Comparison of ENCODE assay signal across 1 cellular context in the genomic region with DNA sequence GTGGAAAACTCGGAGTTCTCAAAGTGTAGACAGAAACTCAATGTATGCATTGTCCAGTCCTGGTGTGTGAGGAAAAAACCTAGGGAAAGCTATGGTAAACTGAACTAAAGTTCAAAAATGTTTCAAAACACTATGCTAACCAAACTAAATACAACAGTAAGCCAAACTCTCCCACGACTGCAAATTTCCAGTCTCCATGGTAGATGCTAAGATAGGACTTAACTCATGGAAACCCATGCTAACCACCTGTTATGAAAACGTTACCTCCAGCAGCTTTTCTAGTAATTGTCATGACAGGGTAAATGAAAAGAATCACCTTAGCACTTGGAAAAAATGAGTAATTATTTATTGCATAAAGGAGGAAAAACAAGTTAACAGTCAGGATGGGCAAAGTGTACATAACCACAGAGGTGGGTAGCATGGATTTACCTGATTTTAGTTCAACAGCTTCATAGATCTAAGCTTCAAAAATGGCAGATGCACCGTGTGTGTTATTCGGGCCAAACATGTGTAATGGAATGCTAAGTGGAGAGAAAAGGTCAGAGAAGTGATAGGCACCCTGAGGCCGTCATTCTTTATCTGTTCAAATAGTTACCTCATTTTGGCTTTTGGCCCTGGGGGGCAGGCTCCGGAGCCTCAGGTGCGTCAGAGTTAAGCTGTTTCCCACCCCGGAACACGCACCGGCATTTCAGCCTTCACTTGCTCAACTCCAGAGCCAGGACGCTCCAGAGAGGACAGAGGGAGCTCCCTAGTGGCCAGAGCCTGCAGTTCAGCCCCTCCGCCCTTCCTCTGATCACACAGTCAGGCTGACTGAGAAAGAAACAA.
TF ChIP-seq lines count a peak whose summit lies in the region.

No MANE protein-coding gene starts in this region.

TF ChIP-seq in HepG2, 621 proteins besides CTCF, POLR2A, EP300 and RAD21 (continued from another document and continues in another):
- TF ChIP-seq CENPT (CRISPR knock-in tag; IDR thresholded peaks at IDR 0.05; ENCODE audit: low read depth) (no peak), KDM5B (CRISPR knock-in tag; IDR thresholded peaks at IDR 0.05; ENCODE audit: borderline replicate concordance) (peak; percentile 80; the same call in 1 of the 2 replicates), ZFYVE20 (CRISPR knock-in tag; IDR thresholded peaks at IDR 0.05; ENCODE audit: borderline replicate concordance, low read depth) (no peak), RFX5 (IDR thresholded peaks at IDR 0.05; ENCODE audit: low read depth, low read length) (no peak), TBP (CRISPR knock-in tag; IDR thresholded peaks at IDR 0.05) (no peak), CCDC6 (CRISPR knock-in tag; IDR thresholded peaks at IDR 0.05) (no peak), ZNF180 (CRISPR knock-in tag; IDR thresholded peaks at IDR 0.05; ENCODE audit: borderline replicate concordance, low read depth) (no peak), MAFG (CRISPR knock-in tag; IDR thresholded peaks at IDR 0.05) (no peak), ZNF24 (IDR thresholded peaks at IDR 0.05) (peak; percentile 67; the same call in 1 of the 2 replicates), HNRNPUL1 (IDR thresholded peaks at IDR 0.05; ENCODE audit: low read depth, low read length) (no peak), SP4 (CRISPR knock-in tag; IDR thresholded peaks at IDR 0.05) (peak; percentile 77; the same call in 1 of the 2 replicates), FOXJ3 (CRISPR knock-in tag; IDR thresholded peaks at IDR 0.05; ENCODE audit: borderline replicate concordance) (peak; percentile 83; the same call in 1 of the 2 replicates), SUZ12 (IDR thresholded peaks at IDR 0.05; ENCODE audit: low read depth, low read length) (no peak), ARID2 (CRISPR knock-in tag; IDR thresholded peaks at IDR 0.05; ENCODE audit: borderline replicate concordance) (no peak), NR2F6 (IDR thresholded peaks at IDR 0.05) (peak; percentile 35; the same call in 1 of the 2 replicates), NR2F6 (CRISPR knock-in tag; IDR thresholded peaks at IDR 0.05) (no peak; the same call in none of the 2 replicates), ZBTB42 (CRISPR knock-in tag; IDR thresholded peaks at IDR 0.05) (no peak), ATF7-NPFF (CRISPR knock-in tag; IDR thresholded peaks at IDR 0.05; ENCODE audit: low read depth) (0 out of 2 replicates have a peak, but pooled peaks have one; percentile 56), REXO4 (CRISPR knock-in tag; IDR thresholded peaks at IDR 0.05; ENCODE audit: borderline replicate concordance) (no peak), RELA (CRISPR knock-in tag; IDR thresholded peaks at IDR 0.05) (no peak), ZNF781 (CRISPR knock-in tag; IDR thresholded peaks at IDR 0.05; ENCODE audit: borderline replicate concordance, not compliant biosample characterization) (peak; percentile 29), NAIF1 (CRISPR knock-in tag; IDR thresholded peaks at IDR 0.05; ENCODE audit: borderline replicate concordance) (no peak), ZNF768 (CRISPR knock-in tag; IDR thresholded peaks at IDR 0.05) (peak; percentile 72; the same call in 1 of the 2 replicates), XRCC5 (optimal IDR thresholded peaks at IDR 0.05; ENCODE audit: low read length) (peak; percentile 99), MBNL3 (CRISPR knock-in tag; conservative IDR thresholded peaks at IDR 0.05) (no peak), GABPA (IDR thresholded peaks at IDR 0.05; ENCODE audit: low read depth, low read length) (no peak), GABPA (CRISPR knock-in tag; IDR thresholded peaks at IDR 0.05; ENCODE audit: low read depth) (peak; percentile 42), SOX13 (IDR thresholded peaks at IDR 0.05) (no peak), SOX13 (CRISPR knock-in tag; conservative IDR thresholded peaks at IDR 0.05 in 1 of 2, IDR thresholded peaks at IDR 0.05 in 1 of 2) (peak in 1 of 2 experiments; percentile 56; a peak in 1 of 4 replicates), ZNF230 (CRISPR knock-in tag; IDR thresholded peaks at IDR 0.05) (peak; percentile 95; the same call in 1 of the 2 replicates), BORCS8-MEF2B (CRISPR knock-in tag; IDR thresholded peaks at IDR 0.05) (peak; percentile 81; the same call in 1 of the 2 replicates)
- TF ChIP-seq, protein P1, sequence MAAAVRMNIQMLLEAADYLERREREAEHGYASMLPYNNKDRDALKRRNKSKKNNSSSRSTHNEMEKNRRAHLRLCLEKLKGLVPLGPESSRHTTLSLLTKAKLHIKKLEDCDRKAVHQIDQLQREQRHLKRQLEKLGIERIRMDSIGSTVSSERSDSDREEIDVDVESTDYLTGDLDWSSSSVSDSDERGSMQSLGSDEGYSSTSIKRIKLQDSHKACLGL (CRISPR knock-in tag; IDR thresholded peaks at IDR 0.05), result no peak; the same call in 1 of the 2 replicates
- TF ChIP-seq, protein P2, sequence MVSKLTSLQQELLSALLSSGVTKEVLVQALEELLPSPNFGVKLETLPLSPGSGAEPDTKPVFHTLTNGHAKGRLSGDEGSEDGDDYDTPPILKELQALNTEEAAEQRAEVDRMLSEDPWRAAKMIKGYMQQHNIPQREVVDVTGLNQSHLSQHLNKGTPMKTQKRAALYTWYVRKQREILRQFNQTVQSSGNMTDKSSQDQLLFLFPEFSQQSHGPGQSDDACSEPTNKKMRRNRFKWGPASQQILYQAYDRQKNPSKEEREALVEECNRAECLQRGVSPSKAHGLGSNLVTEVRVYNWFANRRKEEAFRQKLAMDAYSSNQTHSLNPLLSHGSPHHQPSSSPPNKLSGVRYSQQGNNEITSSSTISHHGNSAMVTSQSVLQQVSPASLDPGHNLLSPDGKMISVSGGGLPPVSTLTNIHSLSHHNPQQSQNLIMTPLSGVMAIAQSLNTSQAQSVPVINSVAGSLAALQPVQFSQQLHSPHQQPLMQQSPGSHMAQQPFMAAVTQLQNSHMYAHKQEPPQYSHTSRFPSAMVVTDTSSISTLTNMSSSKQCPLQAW (CRISPR knock-in tag; IDR thresholded peaks at IDR 0.05), result peak; percentile 87; the same call in 1 of the 2 replicates
- TF ChIP-seq, protein P3, sequence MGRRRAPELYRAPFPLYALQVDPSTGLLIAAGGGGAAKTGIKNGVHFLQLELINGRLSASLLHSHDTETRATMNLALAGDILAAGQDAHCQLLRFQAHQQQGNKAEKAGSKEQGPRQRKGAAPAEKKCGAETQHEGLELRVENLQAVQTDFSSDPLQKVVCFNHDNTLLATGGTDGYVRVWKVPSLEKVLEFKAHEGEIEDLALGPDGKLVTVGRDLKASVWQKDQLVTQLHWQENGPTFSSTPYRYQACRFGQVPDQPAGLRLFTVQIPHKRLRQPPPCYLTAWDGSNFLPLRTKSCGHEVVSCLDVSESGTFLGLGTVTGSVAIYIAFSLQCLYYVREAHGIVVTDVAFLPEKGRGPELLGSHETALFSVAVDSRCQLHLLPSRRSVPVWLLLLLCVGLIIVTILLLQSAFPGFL (CRISPR knock-in tag; IDR thresholded peaks at IDR 0.05), result no peak
- TF ChIP-seq, protein P4, sequence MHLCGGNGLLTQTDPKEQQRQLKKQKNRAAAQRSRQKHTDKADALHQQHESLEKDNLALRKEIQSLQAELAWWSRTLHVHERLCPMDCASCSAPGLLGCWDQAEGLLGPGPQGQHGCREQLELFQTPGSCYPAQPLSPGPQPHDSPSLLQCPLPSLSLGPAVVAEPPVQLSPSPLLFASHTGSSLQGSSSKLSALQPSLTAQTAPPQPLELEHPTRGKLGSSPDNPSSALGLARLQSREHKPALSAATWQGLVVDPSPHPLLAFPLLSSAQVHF (CRISPR knock-in tag; IDR thresholded peaks at IDR 0.05), result no peak
- TF ChIP-seq, protein P5, sequence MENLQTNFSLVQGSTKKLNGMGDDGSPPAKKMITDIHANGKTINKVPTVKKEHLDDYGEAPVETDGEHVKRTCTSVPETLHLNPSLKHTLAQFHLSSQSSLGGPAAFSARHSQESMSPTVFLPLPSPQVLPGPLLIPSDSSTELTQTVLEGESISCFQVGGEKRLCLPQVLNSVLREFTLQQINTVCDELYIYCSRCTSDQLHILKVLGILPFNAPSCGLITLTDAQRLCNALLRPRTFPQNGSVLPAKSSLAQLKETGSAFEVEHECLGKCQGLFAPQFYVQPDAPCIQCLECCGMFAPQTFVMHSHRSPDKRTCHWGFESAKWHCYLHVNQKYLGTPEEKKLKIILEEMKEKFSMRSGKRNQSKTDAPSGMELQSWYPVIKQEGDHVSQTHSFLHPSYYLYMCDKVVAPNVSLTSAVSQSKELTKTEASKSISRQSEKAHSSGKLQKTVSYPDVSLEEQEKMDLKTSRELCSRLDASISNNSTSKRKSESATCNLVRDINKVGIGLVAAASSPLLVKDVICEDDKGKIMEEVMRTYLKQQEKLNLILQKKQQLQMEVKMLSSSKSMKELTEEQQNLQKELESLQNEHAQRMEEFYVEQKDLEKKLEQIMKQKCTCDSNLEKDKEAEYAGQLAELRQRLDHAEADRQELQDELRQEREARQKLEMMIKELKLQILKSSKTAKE (CRISPR knock-in tag; IDR thresholded peaks at IDR 0.05; ENCODE audit: borderline replicate concordance), result no peak
- TF ChIP-seq, protein P6, sequence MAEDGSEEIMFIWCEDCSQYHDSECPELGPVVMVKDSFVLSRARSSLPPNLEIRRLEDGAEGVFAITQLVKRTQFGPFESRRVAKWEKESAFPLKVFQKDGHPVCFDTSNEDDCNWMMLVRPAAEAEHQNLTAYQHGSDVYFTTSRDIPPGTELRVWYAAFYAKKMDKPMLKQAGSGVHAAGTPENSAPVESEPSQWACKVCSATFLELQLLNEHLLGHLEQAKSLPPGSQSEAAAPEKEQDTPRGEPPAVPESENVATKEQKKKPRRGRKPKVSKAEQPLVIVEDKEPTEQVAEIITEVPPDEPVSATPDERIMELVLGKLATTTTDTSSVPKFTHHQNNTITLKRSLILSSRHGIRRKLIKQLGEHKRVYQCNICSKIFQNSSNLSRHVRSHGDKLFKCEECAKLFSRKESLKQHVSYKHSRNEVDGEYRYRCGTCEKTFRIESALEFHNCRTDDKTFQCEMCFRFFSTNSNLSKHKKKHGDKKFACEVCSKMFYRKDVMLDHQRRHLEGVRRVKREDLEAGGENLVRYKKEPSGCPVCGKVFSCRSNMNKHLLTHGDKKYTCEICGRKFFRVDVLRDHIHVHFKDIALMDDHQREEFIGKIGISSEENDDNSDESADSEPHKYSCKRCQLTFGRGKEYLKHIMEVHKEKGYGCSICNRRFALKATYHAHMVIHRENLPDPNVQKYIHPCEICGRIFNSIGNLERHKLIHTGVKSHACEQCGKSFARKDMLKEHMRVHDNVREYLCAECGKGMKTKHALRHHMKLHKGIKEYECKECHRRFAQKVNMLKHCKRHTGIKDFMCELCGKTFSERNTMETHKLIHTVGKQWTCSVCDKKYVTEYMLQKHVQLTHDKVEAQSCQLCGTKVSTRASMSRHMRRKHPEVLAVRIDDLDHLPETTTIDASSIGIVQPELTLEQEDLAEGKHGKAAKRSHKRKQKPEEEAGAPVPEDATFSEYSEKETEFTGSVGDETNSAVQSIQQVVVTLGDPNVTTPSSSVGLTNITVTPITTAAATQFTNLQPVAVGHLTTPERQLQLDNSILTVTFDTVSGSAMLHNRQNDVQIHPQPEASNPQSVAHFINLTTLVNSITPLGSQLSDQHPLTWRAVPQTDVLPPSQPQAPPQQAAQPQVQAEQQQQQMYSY (CRISPR knock-in tag; IDR thresholded peaks at IDR 0.05), result no peak
- TF ChIP-seq, protein P7, sequence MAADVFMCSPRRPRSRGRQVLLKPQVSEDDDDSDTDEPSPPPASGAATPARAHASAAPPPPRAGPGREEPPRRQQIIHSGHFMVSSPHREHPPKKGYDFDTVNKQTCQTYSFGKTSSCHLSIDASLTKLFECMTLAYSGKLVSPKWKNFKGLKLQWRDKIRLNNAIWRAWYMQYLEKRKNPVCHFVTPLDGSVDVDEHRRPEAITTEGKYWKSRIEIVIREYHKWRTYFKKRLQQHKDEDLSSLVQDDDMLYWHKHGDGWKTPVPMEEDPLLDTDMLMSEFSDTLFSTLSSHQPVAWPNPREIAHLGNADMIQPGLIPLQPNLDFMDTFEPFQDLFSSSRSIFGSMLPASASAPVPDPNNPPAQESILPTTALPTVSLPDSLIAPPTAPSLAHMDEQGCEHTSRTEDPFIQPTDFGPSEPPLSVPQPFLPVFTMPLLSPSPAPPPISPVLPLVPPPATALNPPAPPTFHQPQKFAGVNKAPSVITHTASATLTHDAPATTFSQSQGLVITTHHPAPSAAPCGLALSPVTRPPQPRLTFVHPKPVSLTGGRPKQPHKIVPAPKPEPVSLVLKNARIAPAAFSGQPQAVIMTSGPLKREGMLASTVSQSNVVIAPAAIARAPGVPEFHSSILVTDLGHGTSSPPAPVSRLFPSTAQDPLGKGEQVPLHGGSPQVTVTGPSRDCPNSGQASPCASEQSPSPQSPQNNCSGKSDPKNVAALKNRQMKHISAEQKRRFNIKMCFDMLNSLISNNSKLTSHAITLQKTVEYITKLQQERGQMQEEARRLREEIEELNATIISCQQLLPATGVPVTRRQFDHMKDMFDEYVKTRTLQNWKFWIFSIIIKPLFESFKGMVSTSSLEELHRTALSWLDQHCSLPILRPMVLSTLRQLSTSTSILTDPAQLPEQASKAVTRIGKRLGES (CRISPR knock-in tag; IDR thresholded peaks at IDR 0.05; ENCODE audit: borderline replicate concordance), result no peak
